Comparison of ENCODE assay signal across 8 cellular contexts in genomic region chr7:30029696-30030095, GRCh38. TPM values are rescaled to one million over a fixed set of nuclear protein-coding genes. Genes with fewer than 3 reads are reported as not detected.
DNase-seq lines count a peak whose midpoint lies in the region; ATAC-seq and TF ChIP-seq lines count a peak whose summit lies in the region.

No MANE protein-coding gene starts in this region.

- H3K27me3 ChIP-seq in foreskin keratinocyte: no peaks in the 10 kb centered on the region

- H3K4me1 Mint-ChIP-seq in activated CD4-positive, alpha-beta T cell treated with anti-CD3 and anti-CD28 coated beads for 36 hours: peaks cover 19% of the 10 kb centered on the region
- peaks cover 20% of the 10 kb centered on the region in 2 donors for H3K4me1 Mint-ChIP-seq in stimulated activated naive B cell treated with anti-CD40 and anti-IgM and Interleukin-4, amounts not matched to agents 10 μg/mL and 1 μg/mL and 100 μg/mL, for 72 hours

- intact Hi-C loops in activated CD4-positive, alpha-beta T cell treated with anti-CD3 and anti-CD28 coated beads for 36 hours (cut with DNase I, micrococcal nuclease): loop anchor here (2.0 to 10.0 kb wide), 9 partner anchors 33 to 565 kb away; partner anchors contain the start of genes NOD1 (in 2 of the 2), GARS1 (in 1 of the 2), GGCT (in 1 of the 2) and SCRN1 (in 1 of the 2)

- POLR2A ChIA-PET in activated CD4-positive, alpha-beta T cell treated with anti-CD3 and anti-CD28 coated beads for 36 hours (lab: Charles Lee): no interaction called here

- no peaks in the 10 kb centered on the region for H3K9me3 Mint-ChIP-seq in activated CD4-positive, alpha-beta T cell treated with anti-CD3 and anti-CD28 coated beads for 36 hours (ENCODE audit: low read depth)
- H3K9me3 Mint-ChIP-seq in stimulated activated naive B cell treated with anti-CD40 and anti-IgM and Interleukin-4, amounts not matched to agents 10 μg/mL and 1 μg/mL and 100 μg/mL, for 72 hours: no peaks in the 10 kb centered on the region

- H3K36me3 Mint-ChIP-seq in activated CD4-positive, alpha-beta T cell treated with anti-CD3 and anti-CD28 coated beads for 36 hours (ENCODE audit: low read depth): peaks cover 5% of the 10 kb centered on the region
- peaks cover 0 to 3% of the 10 kb centered on the region in 2 donors for H3K36me3 Mint-ChIP-seq in stimulated activated naive B cell treated with anti-CD40 and anti-IgM and Interleukin-4, amounts not matched to agents 10 μg/mL and 1 μg/mL and 100 μg/mL, for 72 hours

- CTCF ChIA-PET in activated CD4-positive, alpha-beta T cell treated with anti-CD3 and anti-CD28 coated beads for 36 hours (lab: Charles Lee): interaction anchor here (0.9 to 1.2 kb wide), 2 partner anchors 37 to 84 kb away, joined by 3 read pairs; no protein-coding TSS in a partner anchor

- DNase-seq in activated CD4-positive, alpha-beta T cell treated with anti-CD3 and anti-CD28 coated beads for 36 hours: peak; percentile 40
- DNase-seq in activated CD4-positive, alpha-beta T cell treated with anti-CD3 and anti-CD28 coated beads for 1 hour: no peak
- DNase-seq in RKO (ENCODE audit: low spot score) (peak; percentile 52), foreskin keratinocyte (no peak)
- DNase-seq in stimulated activated naive B cell treated with anti-CD40 and anti-IgM and Interleukin-4, amounts not matched to agents 10 μg/mL and 1 μg/mL and 100 μg/mL, for 72 hours: no peak

- H3K4me1 ChIP-seq in foreskin keratinocyte: peaks cover 7% of the 10 kb centered on the region

- H3K4me3 Mint-ChIP-seq in activated CD4-positive, alpha-beta T cell treated with anti-CD3 and anti-CD28 coated beads for 36 hours: no peak overlapping the region
- H3K4me3 Mint-ChIP-seq in stimulated activated naive B cell treated with anti-CD40 and anti-IgM and Interleukin-4, amounts not matched to agents 10 μg/mL and 1 μg/mL and 100 μg/mL, for 72 hours: peak overlapping the region; percentile 94 to 95

- H3K27me3 Mint-ChIP-seq in activated CD4-positive, alpha-beta T cell treated with anti-CD3 and anti-CD28 coated beads for 36 hours: no peaks in the 10 kb centered on the region
- no peaks in the 10 kb centered on the region for H3K27me3 Mint-ChIP-seq in stimulated activated naive B cell treated with anti-CD40 and anti-IgM and Interleukin-4, amounts not matched to agents 10 μg/mL and 1 μg/mL and 100 μg/mL, for 72 hours

- TF ChIP-seq CTCF in foreskin keratinocyte (conservative IDR thresholded peaks at IDR 0.05): peak; percentile 24

- no peak for ATAC-seq in activated CD4-positive, alpha-beta T cell treated with anti-CD3 and anti-CD28 coated beads for 36 hours
- ATAC-seq in foreskin keratinocyte: no peak
- ATAC-seq in stimulated activated naive B cell treated with anti-CD40 and anti-IgM and Interleukin-4, amounts not matched to agents 10 μg/mL and 1 μg/mL and 100 μg/mL, for 72 hours (replicated peaks): no peak
- no peak for ATAC-seq in GM18511 (IDR thresholded peaks at IDR 0.05; ENCODE audit: unreplicated experiment)
- no peak for ATAC-seq in GM19452 (IDR thresholded peaks at IDR 0.05; ENCODE audit: unreplicated experiment)
- no peak for ATAC-seq in HG03135 (IDR thresholded peaks at IDR 0.05; ENCODE audit: unreplicated experiment)

- no peak overlapping the region for H3K27ac ChIP-seq in foreskin keratinocyte

- no peak overlapping the region for H3K27ac Mint-ChIP-seq in activated CD4-positive, alpha-beta T cell treated with anti-CD3 and anti-CD28 coated beads for 36 hours
- no peak overlapping the region for H3K27ac Mint-ChIP-seq in stimulated activated naive B cell treated with anti-CD40 and anti-IgM and Interleukin-4, amounts not matched to agents 10 μg/mL and 1 μg/mL and 100 μg/mL, for 72 hours

RNA-seq across cellular contexts. Expression of gene PLEKHA8, which starts 1.5 kb away (rescaled TPM):
- 10 to 100 TPM in 1 of 2 experiments, 1 to 10 TPM in 1; 9.0 to 11.1 TPM for total RNA-seq in activated CD4-positive, alpha-beta T cell treated with anti-CD3 and anti-CD28 coated beads for 36 hours
- 14.0 and 14.3 TPM in 2 replicates for total RNA-seq in foreskin keratinocyte
- polyA plus RNA-seq in foreskin keratinocyte: 3.9 and 4.7 TPM in 2 replicates

RNA-seq across cellular contexts. Expression of gene FKBP14, which starts 3.2 kb away (rescaled TPM):
- total RNA-seq in activated CD4-positive, alpha-beta T cell treated with anti-CD3 and anti-CD28 coated beads for 36 hours: 1 to 10 TPM; 7.2 to 8.3 TPM
- total RNA-seq in foreskin keratinocyte: 17.5 and 19.5 TPM in 2 replicates
- polyA plus RNA-seq in foreskin keratinocyte: 5.8 and 6.4 TPM in 2 replicates

RNA-seq across cellular contexts. Expression of gene SCRN1, which starts 40.1 kb away (rescaled TPM):
- total RNA-seq in activated CD4-positive, alpha-beta T cell treated with anti-CD3 and anti-CD28 coated beads for 36 hours: 1 to 10 TPM; 3.8 to 4.4 TPM
- 103 and 105 TPM in 2 replicates for total RNA-seq in foreskin keratinocyte
- polyA plus RNA-seq in foreskin keratinocyte: 32.9 and 37.5 TPM in 2 replicates

Comparison
In these comparisons a context has a peak if more than half of its experiments do, and no peak if none do; other contexts are left out.
1. DNase-seq: peak in activated CD4-positive, alpha-beta T cell treated with anti-CD3 and anti-CD28 coated beads for 36 hours (single experiment) and RKO (single experiment); none in activated CD4-positive, alpha-beta T cell treated with anti-CD3 and anti-CD28 coated beads for 1 hour (single experiment), foreskin keratinocyte (0 of 2) and stimulated activated naive B cell treated with anti-CD40 and anti-IgM and Interleukin-4, amounts not matched to agents 10 μg/mL and 1 μg/mL and 100 μg/mL, for 72 hours (single experiment).
2. RNA of gene SCRN1, which starts 40.1 kb away (total RNA-seq): 103 to 105 TPM in foreskin keratinocyte; 3.8 to 4.4 TPM in activated CD4-positive, alpha-beta T cell treated with anti-CD3 and anti-CD28 coated beads for 36 hours; every median in the first group is over 10 times any median in the second.